ENCODE assay signal across 18 cellular contexts in the genomic region with DNA sequence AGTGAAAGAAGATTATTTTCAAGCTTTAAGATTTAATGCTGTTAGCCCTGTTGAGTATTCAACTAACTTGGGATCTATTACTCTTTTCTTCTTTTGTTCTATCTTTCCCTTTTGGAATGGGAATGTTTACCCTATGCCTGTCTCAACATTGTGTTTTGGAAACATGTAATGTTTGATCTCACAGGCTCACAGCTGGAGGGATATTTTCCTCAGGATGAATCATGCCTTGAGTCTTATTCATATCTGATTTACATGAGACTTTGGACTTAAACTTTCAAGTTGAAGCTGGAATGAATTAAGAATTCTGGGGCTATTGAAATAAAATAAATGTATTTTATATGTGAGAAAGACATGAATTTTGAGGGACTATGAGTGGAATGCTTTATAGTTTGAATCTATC.
DNase-seq lines count a peak whose midpoint lies in the region; ATAC-seq and TF ChIP-seq lines count a peak whose summit lies in the region.
"Had no signal": no experiment of that assay in that cellular context is flagged by ENCODE, and none has a peak within 500 bp of the region (broad histone marks: within the 10 kb centered on the region; RNA-seq: fewer than 3 reads in every experiment).

No MANE protein-coding gene starts in this region.

- TF ChIP-seq CTCF in A673 (conservative IDR thresholded peaks at IDR 0.05; ENCODE audit: low read depth, low read length) = no peak

- POLR2A ChIA-PET in A673 (lab: Charles Lee; ENCODE audit: low non-redundant PET) = no interaction called here

- H3K27me3 ChIP-seq in A673 (replicated peaks; ENCODE audit: insufficient read depth, low read depth, low read length, poor library complexity) = no peaks in the 10 kb centered on the region
- H3K27me3 ChIP-seq: transverse colon had no signal

- peaks cover 9% of the 10 kb centered on the region for H3K4me1 ChIP-seq in A673 (ENCODE audit: insufficient read depth, low read length, poor library complexity, severe bottlenecking)
- H3K4me1 ChIP-seq: transverse colon had no signal

- no peak overlapping the region for H3K4me3 ChIP-seq in A673 (ENCODE audit: low read depth, low read length, poor library complexity, severe bottlenecking)
- H3K4me3 ChIP-seq: transverse colon had no signal

- H3K36me3 ChIP-seq in A673 (ENCODE audit: insufficient read depth, low read length, poor library complexity, severe bottlenecking) = no peaks in the 10 kb centered on the region
- H3K36me3 ChIP-seq: transverse colon had no signal

- intact Hi-C loops in A673 (cut with micrococcal nuclease; ENCODE audit: unreplicated experiment) = no loop called here
- intact Hi-C loops in posterior vena cava (cut with DNase I) = no loop called here

- CTCF ChIA-PET in A673 (lab: Charles Lee) = no interaction called here

- DNase-seq in A673 (ENCODE audit: low spot score) (peak; percentile 26), NCI-H226 (peak; percentile 40), dedifferentiated amniotic fluid mesenchymal stem cell (ENCODE audit: extremely low spot score) (peak; percentile 34), iris pigment epithelial cell (ENCODE audit: low read depth) (peak; percentile 56), NCI-H1694 (lab: John Stamatoyannopoulos, UW) (no peak), posterior vena cava (ENCODE audit: low spot score) (no peak), A172 (ENCODE audit: low spot score) (no peak)
- DNase-seq: activated CD4-positive, CD25-positive, alpha-beta regulatory T cell; activated CD8-positive, alpha-beta T cell treated with anti-CD3 and anti-CD28 coated beads, Interleukin-2, amount 10 ng/mL, durations not matched to agents 7 days and 5 days; activated T-cell treated with anti-CD3 and anti-CD28 coated beads, Interleukin-2, amount 50 U/mL, for 48 hours; central memory CD4-positive, alpha-beta T cell; DND-41; effector memory CD8-positive, alpha-beta T cell; NCI-H187; NCI-H510A; stimulated activated naive B cell treated with anti-CD40 and anti-IgM and Interleukin-4, amounts not matched to agents 10 μg/mL and 1 μg/mL and 100 μg/mL, for 72 hours; transverse colon had no signal

- H3K9me3 ChIP-seq in A673 (ENCODE audit: low read depth, low read length, poor library complexity, severe bottlenecking) = no peaks in the 10 kb centered on the region
- H3K9me3 ChIP-seq: transverse colon had no signal

- no peak for ATAC-seq in GM21619 (IDR thresholded peaks at IDR 0.05; ENCODE audit: unreplicated experiment)
- ATAC-seq: activated CD8-positive, alpha-beta T cell treated with anti-CD3 and anti-CD28 coated beads, Interleukin-2, amount 10 ng/mL, durations not matched to agents 7 days and 5 days; effector memory CD8-positive, alpha-beta T cell; stimulated activated naive B cell treated with anti-CD40 and anti-IgM and Interleukin-4, amounts not matched to agents 10 μg/mL and 1 μg/mL and 100 μg/mL, for 72 hours had no signal

- no TSS peak for BruUV-seq in A673 (replicated peaks; lab: Mats Ljungman, UMichigan)

- H3K27ac ChIP-seq in A673 (ENCODE audit: low read depth, low read length, poor library complexity, severe bottlenecking) = no peak overlapping the region
- H3K27ac ChIP-seq: transverse colon had no signal

Comparison
In these comparisons a context has a peak if more than half of its experiments do, and no peak if none do; other contexts are left out.
1. DNase-seq: peak in A673 (single experiment), NCI-H226 (single experiment), dedifferentiated amniotic fluid mesenchymal stem cell (single experiment) and iris pigment epithelial cell (single experiment); none in NCI-H1694 (single experiment), posterior vena cava (single experiment) and A172 (single experiment).